9 cellular contexts compared by ENCODE assay signal in the genomic region with DNA sequence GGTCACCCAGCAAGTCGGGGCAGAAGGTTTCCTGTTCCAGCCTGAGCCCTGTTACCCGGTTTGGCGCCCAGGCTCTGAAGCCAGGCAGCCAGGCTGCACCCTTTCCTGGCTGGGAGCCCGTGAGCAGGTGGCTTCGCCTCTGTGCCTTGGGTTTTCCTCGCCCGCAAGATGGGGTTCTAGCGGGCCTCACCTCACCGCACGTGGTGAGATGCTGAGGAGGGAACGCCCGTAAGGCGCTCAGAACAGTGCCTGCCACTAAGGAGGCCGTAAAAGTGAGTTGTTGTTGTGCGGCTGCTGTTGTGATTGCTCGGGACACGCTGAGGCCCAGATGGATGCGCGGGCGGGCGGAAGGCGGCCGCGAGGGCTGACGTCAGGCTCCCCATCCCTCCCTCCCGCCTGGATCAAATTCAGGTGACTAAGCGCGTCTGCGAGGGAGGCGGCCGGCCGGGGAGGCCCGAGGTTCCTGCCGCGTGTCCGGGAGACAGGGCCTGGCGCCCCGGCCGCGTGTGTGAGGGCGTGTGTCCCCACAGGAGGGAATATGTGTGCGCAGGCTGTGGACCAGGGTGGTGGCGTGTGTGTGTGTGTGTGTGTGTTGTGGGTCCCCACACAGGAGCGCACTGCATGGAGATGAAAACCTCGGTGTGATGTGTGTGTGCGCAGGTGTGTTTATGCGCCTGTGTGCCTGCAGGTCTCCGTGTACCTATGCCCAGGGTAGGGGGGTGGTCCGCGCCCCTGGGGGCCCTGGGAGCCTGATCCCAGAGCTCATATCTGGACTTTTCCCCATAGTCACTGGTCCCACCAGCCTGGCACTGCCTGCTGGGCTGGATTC. TPM values are rescaled to one million over a fixed set of nuclear protein-coding genes. Genes with fewer than 3 reads are reported as not detected.
DNase-seq lines count a peak whose midpoint lies in the region; ATAC-seq and TF ChIP-seq lines count a peak whose summit lies in the region.
"Had no signal": no experiment of that assay in that cellular context is flagged by ENCODE, and none has a peak within 500 bp of the region (broad histone marks: within the 10 kb centered on the region; RNA-seq: fewer than 3 reads in every experiment).

No MANE protein-coding gene starts in this region.

- TF ChIP-seq CTCF in CD4-positive, alpha-beta T cell (IDR thresholded peaks at IDR 0.05): no peak
- TF ChIP-seq CTCF in lower lobe of right lung (IDR thresholded peaks at IDR 0.05): no peak
- TF ChIP-seq CTCF in vagina (IDR thresholded peaks at IDR 0.05): no peak

- no peaks in the 10 kb centered on the region for H3K27me3 ChIP-seq in CD4-positive, alpha-beta T cell (ENCODE audit: control insufficient read depth, insufficient read depth, low read length)
- H3K27me3 ChIP-seq in lower lobe of right lung (ENCODE audit: low read depth) (no peaks in the 10 kb centered on the region), vagina (no peaks in the 10 kb centered on the region)

- in situ Hi-C loops in KBM-7 (cut with MboI; ENCODE audit: low pct_unique_long_range_greater_than_20kb, low sequenced_read_pairs): no loop called here

- POLR2A ChIA-PET in CD4-positive, alpha-beta T cell (lab: Charles Lee): no interaction called here

- H3K36me3 ChIP-seq in lower lobe of right lung (peaks cover 19% of the 10 kb centered on the region), vagina (peaks cover 0 to 13% of the 10 kb centered on the region in 2 donors)

- no peaks in the 10 kb centered on the region for H3K27me3 Mint-ChIP-seq in CD4-positive, alpha-beta T cell
- H3K27me3 Mint-ChIP-seq: brain had no signal

- CTCF ChIA-PET in CD4-positive, alpha-beta T cell (lab: Charles Lee): no interaction called here

- DNase-seq in CD4-positive, alpha-beta T cell: no peak
- peak; percentile 69 for DNase-seq in NCI-H2029 (lab: John Stamatoyannopoulos, UW)
- peak; percentile 47 to 49 for DNase-seq in cerebellar nuclear complex (lab: John Stamatoyannopoulos, UW)
- no peak for DNase-seq in lower lobe of right lung
- DNase-seq in vagina (ENCODE audit: extremely low spot score in 2 of 2): peak in 1 of 2 donors; percentile 97
- no peak for DNase-seq in KBM-7

- H3K9me3 ChIP-seq in CD4-positive, alpha-beta T cell (ENCODE audit: control insufficient read depth, low read length): no peaks in the 10 kb centered on the region
- H3K9me3 ChIP-seq in lower lobe of right lung (no peaks in the 10 kb centered on the region), vagina (no peaks in the 10 kb centered on the region)

- H3K9me3 Mint-ChIP-seq in CD4-positive, alpha-beta T cell: no peaks in the 10 kb centered on the region

- H3K4me1 Mint-ChIP-seq in CD4-positive, alpha-beta T cell (ENCODE audit: low read depth): peaks cover 51% of the 10 kb centered on the region

- intact Hi-C loops in CD4-positive, alpha-beta T cell (cut with DNase I, micrococcal nuclease): no loop called here
- intact Hi-C loops in lower lobe of right lung (cut with DNase I) (no loop called here), vagina (cut with DNase I) (no loop called here)

- no peak overlapping the region for H3K27ac ChIP-seq in CD4-positive, alpha-beta T cell (ENCODE audit: low read depth, low read length)
- H3K27ac ChIP-seq in lower lobe of right lung (peak overlapping the region; percentile 49), vagina (peak overlapping the region; percentile 96)

- ATAC-seq in CD4-positive, alpha-beta T cell (ENCODE audit: poor library complexity): no peak
- ATAC-seq in lower lobe of right lung (no peak), GM21515 (IDR thresholded peaks at IDR 0.05; ENCODE audit: unreplicated experiment) (no peak), HG02798 (IDR thresholded peaks at IDR 0.05; ENCODE audit: poor library complexity, unreplicated experiment) (no peak)

- no peak overlapping the region for H3K4me3 ChIP-seq in lower lobe of right lung
- peak overlapping the region in 1 of 2 donors; percentile 11 for H3K4me3 ChIP-seq in vagina

- H3K4me1 ChIP-seq in lower lobe of right lung (peaks cover 60% of the 10 kb centered on the region), vagina (peaks cover 79% of the 10 kb centered on the region)

- no peak overlapping the region for H3K4me3 Mint-ChIP-seq in CD4-positive, alpha-beta T cell

- peak in 1 of 2 donors; percentile 53 for TF ChIP-seq POLR2A in vagina (IDR thresholded peaks at IDR 0.05)

- peak overlapping the region; percentile 85 for H3K27ac Mint-ChIP-seq in CD4-positive, alpha-beta T cell

- H3K36me3 Mint-ChIP-seq in CD4-positive, alpha-beta T cell (ENCODE audit: low read depth): peaks cover 6% of the 10 kb centered on the region
- H3K36me3 Mint-ChIP-seq: brain had no signal

RNA-seq across cellular contexts. Expression of gene CAMKK1, which starts 4.3 kb away (rescaled TPM):
- 1 to 10 TPM; 4.8 to 4.9 TPM for total RNA-seq in CD4-positive, alpha-beta T cell
- total RNA-seq in lower lobe of right lung (9.7 TPM), vagina (12.0 TPM)

RNA-seq across cellular contexts. Expression of gene P2RX1, which starts 27.7 kb away (rescaled TPM):
- 1 to 10 TPM in 1 of 2 experiments, under 1 TPM in 1; 0.34 to 1.0 TPM for total RNA-seq in CD4-positive, alpha-beta T cell
- total RNA-seq in lower lobe of right lung: 8.7 TPM
- 4.2 TPM for total RNA-seq in vagina

RNA-seq across cellular contexts. Expression of gene NCBP3, which starts 42.5 kb away (rescaled TPM):
- total RNA-seq in CD4-positive, alpha-beta T cell: 10 to 100 TPM; 25.0 to 29.5 TPM
- 40.3 TPM for total RNA-seq in lower lobe of right lung
- 20.6 TPM for total RNA-seq in vagina

Comparison
In these comparisons a context has a peak if more than half of its experiments do, and no peak if none do; other contexts are left out.
1. DNase-seq: peak in NCI-H2029 (single experiment) and cerebellar nuclear complex (2 of 2); none in CD4-positive, alpha-beta T cell (0 of 10), lower lobe of right lung (single experiment) and KBM-7 (single experiment).